Comparison of ENCODE assay signal across 24 cellular contexts in genomic region chr1:211522804-211523203, GRCh38. TPM values are rescaled to one million over a fixed set of nuclear protein-coding genes. Genes with fewer than 3 reads are reported as not detected.
DNase-seq lines count a peak whose midpoint lies in the region; ATAC-seq, FAIRE-seq and TF ChIP-seq lines count a peak whose summit lies in the region.
"Had no signal": no experiment of that assay in that cellular context is flagged by ENCODE, and none has a peak within 500 bp of the region (broad histone marks: within the 10 kb centered on the region; RNA-seq: fewer than 3 reads in every experiment).

No MANE protein-coding gene starts in this region.

- TF ChIP-seq CTCF in A549 (IDR thresholded peaks at IDR 0.05) (no peak), WERI-Rb-1 (IDR thresholded peaks at IDR 0.05; ENCODE audit: low read depth, low read length) (no peak), liver (IDR thresholded peaks at IDR 0.05; ENCODE audit: low read depth, low read length, missing input control) (no peak)

- H3K4me1 ChIP-seq in A549 (peaks cover 9% of the 10 kb centered on the region; the same call in 2 of the 3 replicates), liver (ENCODE audit: control insufficient read depth in 4 of 4, insufficient read depth in 4 of 4, low read length in 3 of 4) (peaks cover 16 to 59% (median 45%) of the 10 kb centered on the region in 4 donors)

- no peaks in the 10 kb centered on the region for H3K36me3 ChIP-seq in WERI-Rb-1
- no peaks in the 10 kb centered on the region for H3K36me3 ChIP-seq in liver (ENCODE audit: control insufficient read depth in 4 of 4, insufficient read depth in 3 of 4, low read depth in 1 of 4, low read length in 3 of 4)

- H3K4me3 ChIP-seq in A549, result no peak overlapping the region
- no peak overlapping the region for H3K4me3 ChIP-seq in WERI-Rb-1 (ENCODE audit: low read depth, low read length)
- H3K4me3 ChIP-seq in liver (ENCODE audit: low read depth in 1 of 3, low read length in 3 of 3), result no peak overlapping the region
- H3K4me3 ChIP-seq: GM12878 had no signal

- TF ChIP-seq RAD21 in A549 (conservative IDR thresholded peaks at IDR 0.05 in 1 of 2, IDR thresholded peaks at IDR 0.05 in 1 of 2), result no peak
- no peak for TF ChIP-seq RAD21 in liver (IDR thresholded peaks at IDR 0.05)

- FAIRE-seq in A549 (lab: Jason Lieb, UNC) (no peak), GM12892 (lab: Jason Lieb, UNC) (no peak)
- FAIRE-seq: A204.1, D721Med, GM12878, GM18507, H1 had no signal

- H3K27ac ChIP-seq in A549 (peak overlapping the region in 1 of 2 experiments; percentile 39; a peak in 1 of 6 replicates), WERI-Rb-1 (peak overlapping the region; percentile 68), liver (ENCODE audit: low read depth in 1 of 2, low read length in 2 of 2) (peak overlapping the region; percentile 63 to 72)
- H3K27ac ChIP-seq: C4-2B had no signal

- H3K4me2 ChIP-seq in A549, result peak overlapping the region; percentile 26; the same call in 1 of the 3 replicates

- no peak for ATAC-seq in A549
- ATAC-seq in GM21825 (IDR thresholded peaks at IDR 0.05; ENCODE audit: unreplicated experiment), result no peak
- ATAC-seq: GM12878 had no signal

- H3K27me3 ChIP-seq in WERI-Rb-1 (ENCODE audit: insufficient read depth, low read depth, severe bottlenecking), result no peaks in the 10 kb centered on the region
- H3K27me3 ChIP-seq in liver (ENCODE audit: control insufficient read depth in 4 of 4, insufficient read depth in 4 of 4, low read length in 3 of 4), result no peaks in the 10 kb centered on the region

- TF ChIP-seq POLR2A in A549 (IDR thresholded peaks at IDR 0.05; ENCODE audit: low read length), result no peak
- TF ChIP-seq POLR2A in GM12892 (IDR thresholded peaks at IDR 0.05; ENCODE audit: low read depth, low read length), result no peak

- CTCF ChIA-PET in A549 (lab: Yijun Ruan, JAX), result interaction anchor here (1.1 to 6.4 kb wide), 5 partner anchors 8 to 132 kb away, joined by 3 to 49 read pairs (median 4); partner anchors contain the start of gene SLC30A1

- 61% methylated on average over 6 of the region's 6 CpGs for WGBS in A549 (ENCODE audit: missing lambda C conversion rate)
- 62% methylated on average over 6 of the region's 6 CpGs for WGBS in liver

- POLR2A ChIA-PET in A549 (lab: Yijun Ruan, JAX), result no interaction called here

- H3K9me3 ChIP-seq in A549, result no peaks in the 10 kb centered on the region
- no peaks in the 10 kb centered on the region for H3K9me3 ChIP-seq in WERI-Rb-1 (ENCODE audit: severe bottlenecking)
- no peaks in the 10 kb centered on the region for H3K9me3 ChIP-seq in liver (ENCODE audit: control insufficient read depth in 4 of 4, low read length in 3 of 4)
- H3K9me3 ChIP-seq: Caco-2 had no signal

- DNase-seq in A549 (ENCODE audit: low read depth in 1 of 2, low spot score in 1 of 2) (no peak), ELF-1 (ENCODE audit: low read depth, low spot score) (peak; percentile 39), WERI-Rb-1 (no peak), GM12892 (ENCODE audit: insufficient read length) (no peak), T1000 (lab: John Stamatoyannopoulos, UW) (no peak)
- DNase-seq in NK-92 treated with Interleukin-12 subunit alpha and Interleukin-12 subunit beta, amount 100 ng/mL, for 24 hours (lab: John Stamatoyannopoulos, UW), result no peak
- DNase-seq: AML-193; Caco-2; CD4-positive, alpha-beta T cell; H9; Kasumi-1; KG1 had no signal

- no peak overlapping the region for H3K9ac ChIP-seq in liver (ENCODE audit: low read depth in 1 of 2, low read length in 2 of 2)

- TF ChIP-seq EP300 in A549 (IDR thresholded peaks at IDR 0.05), result no peak

TF ChIP-seq in A549, 52 proteins besides CTCF, POLR2A, EP300 and RAD21:
- TF ChIP-seq SMC3 (IDR thresholded peaks at IDR 0.05) (no peak), EHF (CRISPR knock-in tag; IDR thresholded peaks at IDR 0.05) (no peak), ZFP36 (IDR thresholded peaks at IDR 0.05; ENCODE audit: borderline replicate concordance, partially characterized antibody) (no peak), CHD4 (IDR thresholded peaks at IDR 0.05; ENCODE audit: borderline replicate concordance) (no peak), RNF2 (IDR thresholded peaks at IDR 0.05; ENCODE audit: borderline replicate concordance, low read depth) (no peak), HMGXB4 (CRISPR knock-in tag; IDR thresholded peaks at IDR 0.05; ENCODE audit: borderline replicate concordance) (no peak), RARB (CRISPR knock-in tag; IDR thresholded peaks at IDR 0.05) (no peak), RCOR1 (IDR thresholded peaks at IDR 0.05; ENCODE audit: low read depth, low read length) (no peak)

TF ChIP-seq in liver, 16 proteins besides CTCF, POLR2A, EP300 and RAD21:
- TF ChIP-seq RXRA (IDR thresholded peaks at IDR 0.05) (peak; percentile 5 to 63), JUND (IDR thresholded peaks at IDR 0.05) (peak in 1 of 2 donors; percentile 16), HNF4A (conservative IDR thresholded peaks at IDR 0.05) (peak in 1 of 2 donors; percentile 31), FOXA2 (IDR thresholded peaks at IDR 0.05) (no peak)
TF ChIP-seq in liver: peak in this region for 3.

RNA-seq across cellular contexts. Expression of gene RD3, which starts 30.8 kb away (rescaled TPM):
- polyA plus RNA-seq in A549 (2011; rRNA removed) (not detected in 2 replicates), A549 (2017; fragmentation: RNase III; extraction: RNeasy Plus Mini Kit Qiagen cat#74134 plus additional on column Dnase treatment) (not detected in 3 replicates), liver (not detected)
- polyA plus RNA-seq in A549 (2012; cell fraction: cytosol; rRNA removed), result not detected in 2 replicates
- not detected in 2 replicates for polyA plus RNA-seq in A549 (2012; cell fraction: nucleus; rRNA removed)
- not detected in 2 replicates for polyA minus RNA-seq in A549 (2011; rRNA and poly(A)+ RNA removed)
- total RNA-seq in liver, result not detected
- polyA plus RNA-seq in GM12892 (2012; ENCODE audit: missing spikeins), result not detected
- total RNA-seq: Caco-2; CD4-positive, alpha-beta T cell; G401; GM12878; H9; HT-29 had no signal
- polyA plus RNA-seq: BJ, GM12878, IgD-negative memory B cell had no signal

RNA-seq across cellular contexts. Expression of gene SLC30A1, which starts 56.2 kb away (rescaled TPM):
- polyA plus RNA-seq in A549 (2011; rRNA removed) (18.4 and 20.6 TPM in 2 replicates), A549 (2017; fragmentation: RNase III; extraction: RNeasy Plus Mini Kit Qiagen cat#74134 plus additional on column Dnase treatment) (24.3 to 27.0 TPM (median 26.6 TPM) in 3 replicates), liver (10 to 100 TPM; 14.9 to 19.9 TPM)
- polyA plus RNA-seq in A549 (2012; cell fraction: cytosol; rRNA removed), result 4.1 and 4.9 TPM in 2 replicates
- 6.0 and 7.5 TPM in 2 replicates for polyA plus RNA-seq in A549 (2012; cell fraction: nucleus; rRNA removed)
- polyA minus RNA-seq in A549 (2011; rRNA and poly(A)+ RNA removed), result 11.9 and 13.1 TPM in 2 replicates
- total RNA-seq in liver, result 10 to 100 TPM; 59.0 to 83.3 TPM
- 4.7 TPM for polyA plus RNA-seq in GM12892 (2012; ENCODE audit: missing spikeins)
